ENCODE assay signal across 30 cellular contexts in the genomic region with DNA sequence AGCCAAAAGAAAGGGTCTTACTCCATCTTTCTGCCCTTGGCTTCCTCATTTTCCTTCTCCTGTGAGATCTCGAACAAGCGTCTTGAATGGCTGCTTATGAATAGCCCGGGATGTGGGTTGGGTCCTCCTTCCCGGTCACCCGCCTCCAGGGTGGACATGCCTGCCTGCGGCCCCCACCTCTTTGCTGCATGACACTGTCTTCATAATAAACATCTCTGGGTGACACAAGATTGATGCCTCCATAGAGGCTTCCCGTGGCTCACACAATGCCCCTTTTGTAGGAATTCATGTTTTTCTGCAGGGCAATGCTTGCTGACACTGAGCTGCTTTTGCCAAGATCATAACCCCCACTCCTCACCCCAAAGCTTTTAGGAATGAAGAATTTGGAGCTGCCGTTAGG.
DNase-seq lines count a peak whose midpoint lies in the region; ATAC-seq and TF ChIP-seq lines count a peak whose summit lies in the region.
"Had no signal": no experiment of that assay in that cellular context is flagged by ENCODE, and none has a peak within 500 bp of the region (broad histone marks: within the 10 kb centered on the region; RNA-seq: fewer than 3 reads in every experiment).

No MANE protein-coding gene starts in this region.

- H3K27ac ChIP-seq in CD4-positive, alpha-beta T cell (ENCODE audit: low read depth, low read length): no peak overlapping the region
- H3K27ac ChIP-seq: body of pancreas, colonic mucosa, left ventricle myocardium inferior, PC-9, suprapubic skin had no signal

- no peaks in the 10 kb centered on the region for H3K4me1 Mint-ChIP-seq in natural killer cell treated with Interleukin-12 subunit alpha and Interleukin-12 subunit beta and Interleukin-15 and Interleukin-18, amount 100 ng/mL, for 72 hours (ENCODE audit: low read depth in 2 of 2)
- no peaks in the 10 kb centered on the region for H3K4me1 Mint-ChIP-seq in natural killer cell
- H3K4me1 Mint-ChIP-seq in CD4-positive, alpha-beta T cell (ENCODE audit: low read depth): no peaks in the 10 kb centered on the region
- no peaks in the 10 kb centered on the region for H3K4me1 Mint-ChIP-seq in T-helper 17 cell
- H3K4me1 Mint-ChIP-seq: activated B cell treated with CpG ODN at 0.5 μM for 24 hours; CD4-positive, CD25-positive, alpha-beta regulatory T cell; immature natural killer cell; stimulated activated memory B cell treated with anti-CD40 and anti-IgM and Interleukin-4, amounts not matched to agents 10 μg/mL and 1 μg/mL and 100 μg/mL, for 72 hours had no signal

- no peaks in the 10 kb centered on the region for H3K27me3 ChIP-seq in H7 (ENCODE audit: control insufficient read depth, insufficient read depth, low read length)
- peaks cover 3% of the 10 kb centered on the region for H3K27me3 ChIP-seq in CD4-positive, alpha-beta T cell (ENCODE audit: control insufficient read depth, insufficient read depth, low read length)
- H3K27me3 ChIP-seq: body of pancreas, colonic mucosa, suprapubic skin, uterus had no signal

- H3K9me3 Mint-ChIP-seq in natural killer cell treated with Interleukin-12 subunit alpha and Interleukin-12 subunit beta and Interleukin-15 and Interleukin-18, amount 100 ng/mL, for 72 hours: no peaks in the 10 kb centered on the region
- H3K9me3 Mint-ChIP-seq in natural killer cell: no peaks in the 10 kb centered on the region
- no peaks in the 10 kb centered on the region for H3K9me3 Mint-ChIP-seq in CD4-positive, alpha-beta T cell
- H3K9me3 Mint-ChIP-seq: activated B cell treated with CpG ODN at 0.5 μM for 24 hours; activated T-cell treated with anti-CD3 and anti-CD28 coated beads, Interleukin-2, amount 50 U/mL, for 72 hours; effector memory CD8-positive, alpha-beta T cell; immature natural killer cell; stimulated activated memory B cell treated with anti-CD40 and anti-IgM and Interleukin-4, amounts not matched to agents 10 μg/mL and 1 μg/mL and 100 μg/mL, for 72 hours had no signal

- no peaks in the 10 kb centered on the region for H3K36me3 Mint-ChIP-seq in natural killer cell treated with Interleukin-12 subunit alpha and Interleukin-12 subunit beta and Interleukin-15 and Interleukin-18, amount 100 ng/mL, for 72 hours
- H3K36me3 Mint-ChIP-seq in natural killer cell (no peaks in the 10 kb centered on the region), T-helper 17 cell (ENCODE audit: low read depth) (no peaks in the 10 kb centered on the region)
- no peaks in the 10 kb centered on the region for H3K36me3 Mint-ChIP-seq in CD4-positive, alpha-beta T cell (ENCODE audit: low read depth)
- H3K36me3 Mint-ChIP-seq: CD4-positive, CD25-positive, alpha-beta regulatory T cell; immature natural killer cell; naive thymus-derived CD8-positive, alpha-beta T cell; stimulated activated memory B cell treated with anti-CD40 and anti-IgM and Interleukin-4, amounts not matched to agents 10 μg/mL and 1 μg/mL and 100 μg/mL, for 72 hours had no signal

- DNase-seq in natural killer cell treated with Interleukin-12 subunit alpha and Interleukin-12 subunit beta and Interleukin-15 and Interleukin-18, amount 100 ng/mL, for 72 hours (ENCODE audit: low spot score): peak; percentile 42
- DNase-seq in natural killer cell (no peak), inferior parietal cortex (ENCODE audit: extremely low spot score) (peak; percentile 23), nucleus accumbens (lab: John Stamatoyannopoulos, UW) (peak in 37 of 56 donors; percentile 3 to 56 (median 34)), H7 (no peak), T-helper 17 cell (no peak)
- no peak for DNase-seq in CD4-positive, alpha-beta T cell
- DNase-seq in activated CD4-positive, CD25-positive, alpha-beta regulatory T cell treated with anti-CD3 and anti-CD28 coated beads, Interleukin-2, amount 50 U/mL, for 72 hours: no peak
- DNase-seq: 8988T; activated B cell treated with CpG ODN at 0.5 μM for 24 hours; activated naive CD4-positive, alpha-beta T cell treated with Interleukin-2 at 50 U/mL for 16 hours; activated T-cell treated with anti-CD3 and anti-CD28 coated beads, Interleukin-2, amount 50 U/mL, for 72 hours; body of pancreas; CD4-positive, CD25-positive, alpha-beta regulatory T cell; colonic mucosa; DMS 273 treated with DMSO at 0.1 percent for 48 hours; effector memory CD8-positive, alpha-beta T cell; foreskin fibroblast; immature natural killer cell; IMR-90; left ventricle myocardium inferior; naive thymus-derived CD8-positive, alpha-beta T cell; PC-9; Right ventricle myocardium superior; stimulated activated CD4-positive, alpha-beta T cell treated with anti-CD3 and anti-CD28 coated beads, Interleukin-4, amount 100 ng/mL, for 4 hours; uterus had no signal

- ATAC-seq in natural killer cell treated with Interleukin-12 subunit alpha and Interleukin-12 subunit beta and Interleukin-15 and Interleukin-18, amount 100 ng/mL, for 72 hours: no peak
- no peak for ATAC-seq in natural killer cell
- no peak for ATAC-seq in CD4-positive, alpha-beta T cell (ENCODE audit: poor library complexity)
- no peak for ATAC-seq in T-helper 17 cell
- ATAC-seq: activated T-cell treated with anti-CD3 and anti-CD28 coated beads, Interleukin-2, amount 50 U/mL, for 72 hours; body of pancreas; effector memory CD8-positive, alpha-beta T cell; esophagus mucosa; naive thymus-derived CD8-positive, alpha-beta T cell; stimulated activated memory B cell treated with anti-CD40 and anti-IgM and Interleukin-4, amounts not matched to agents 10 μg/mL and 1 μg/mL and 100 μg/mL, for 72 hours had no signal

- no peak overlapping the region for H3K4me3 ChIP-seq in H7 (ENCODE audit: insufficient read depth, low read depth, low read length)
- H3K4me3 ChIP-seq: body of pancreas, colonic mucosa, left ventricle myocardium inferior, PC-9, suprapubic skin, uterus had no signal

- intact Hi-C loops in natural killer cell (cut with micrococcal nuclease): no loop called here
- intact Hi-C loops in CD4-positive, alpha-beta T cell (cut with DNase I, micrococcal nuclease): no loop called here

- CTCF ChIA-PET in CD4-positive, alpha-beta T cell (lab: Charles Lee): no interaction called here

- POLR2A ChIA-PET in CD4-positive, alpha-beta T cell (lab: Charles Lee): no interaction called here

- no peak overlapping the region for H3K27ac Mint-ChIP-seq in natural killer cell treated with Interleukin-12 subunit alpha and Interleukin-12 subunit beta and Interleukin-15 and Interleukin-18, amount 100 ng/mL, for 72 hours
- H3K27ac Mint-ChIP-seq in natural killer cell: no peak overlapping the region
- no peak overlapping the region for H3K27ac Mint-ChIP-seq in CD4-positive, alpha-beta T cell
- no peak overlapping the region for H3K27ac Mint-ChIP-seq in T-helper 17 cell
- H3K27ac Mint-ChIP-seq: activated B cell treated with CpG ODN at 0.5 μM for 24 hours; activated T-cell treated with anti-CD3 and anti-CD28 coated beads, Interleukin-2, amount 50 U/mL, for 72 hours; CD4-positive, CD25-positive, alpha-beta regulatory T cell; effector memory CD8-positive, alpha-beta T cell; immature natural killer cell; naive thymus-derived CD8-positive, alpha-beta T cell; progenitor cell of endocrine pancreas; stimulated activated memory B cell treated with anti-CD40 and anti-IgM and Interleukin-4, amounts not matched to agents 10 μg/mL and 1 μg/mL and 100 μg/mL, for 72 hours had no signal

- H3K27me3 Mint-ChIP-seq in natural killer cell treated with Interleukin-12 subunit alpha and Interleukin-12 subunit beta and Interleukin-15 and Interleukin-18, amount 100 ng/mL, for 72 hours: peaks cover 3 to 15% of the 10 kb centered on the region in 2 donors
- H3K27me3 Mint-ChIP-seq in natural killer cell (ENCODE audit: low read depth in 2 of 2): peaks cover 3 to 5% of the 10 kb centered on the region in 2 donors
- peaks cover 19% of the 10 kb centered on the region for H3K27me3 Mint-ChIP-seq in CD4-positive, alpha-beta T cell
- peaks cover 17% of the 10 kb centered on the region for H3K27me3 Mint-ChIP-seq in T-helper 17 cell
- H3K27me3 Mint-ChIP-seq: CD4-positive, CD25-positive, alpha-beta regulatory T cell had no signal

- no peaks in the 10 kb centered on the region for H3K9me3 ChIP-seq in CD4-positive, alpha-beta T cell (ENCODE audit: control insufficient read depth, low read length)
- H3K9me3 ChIP-seq in T-helper 17 cell (ENCODE audit: control insufficient read depth, low read length, poor library complexity, severe bottlenecking): no peaks in the 10 kb centered on the region
- H3K9me3 ChIP-seq: body of pancreas, colonic mucosa, left ventricle myocardium inferior, suprapubic skin, uterus had no signal

- H3K36me3 ChIP-seq in H7 (replicated peaks; ENCODE audit: control insufficient read depth, insufficient read depth, low read length): no peaks in the 10 kb centered on the region
- H3K36me3 ChIP-seq: colonic mucosa, left ventricle myocardium inferior, suprapubic skin, uterus had no signal

- H3K4me3 Mint-ChIP-seq in natural killer cell treated with Interleukin-12 subunit alpha and Interleukin-12 subunit beta and Interleukin-15 and Interleukin-18, amount 100 ng/mL, for 72 hours: no peak overlapping the region
- H3K4me3 Mint-ChIP-seq in natural killer cell: no peak overlapping the region
- H3K4me3 Mint-ChIP-seq in CD4-positive, alpha-beta T cell: no peak overlapping the region
- no peak overlapping the region for H3K4me3 Mint-ChIP-seq in T-helper 17 cell
- H3K4me3 Mint-ChIP-seq: activated B cell treated with CpG ODN at 0.5 μM for 24 hours; activated T-cell treated with anti-CD3 and anti-CD28 coated beads, Interleukin-2, amount 50 U/mL, for 72 hours; CD4-positive, CD25-positive, alpha-beta regulatory T cell; effector memory CD8-positive, alpha-beta T cell; immature natural killer cell; naive thymus-derived CD8-positive, alpha-beta T cell; stimulated activated memory B cell treated with anti-CD40 and anti-IgM and Interleukin-4, amounts not matched to agents 10 μg/mL and 1 μg/mL and 100 μg/mL, for 72 hours had no signal

- no peak for TF ChIP-seq CTCF in natural killer cell (IDR thresholded peaks at IDR 0.05)
- no peak for TF ChIP-seq CTCF in CD4-positive, alpha-beta T cell (IDR thresholded peaks at IDR 0.05)

Comparison
In these comparisons a context has a peak if more than half of its experiments do, and no peak if none do; other contexts are left out.
1. DNase-seq: peak in natural killer cell treated with Interleukin-12 subunit alpha and Interleukin-12 subunit beta and Interleukin-15 and Interleukin-18, amount 100 ng/mL, for 72 hours (single experiment), inferior parietal cortex (single experiment) and nucleus accumbens (37 of 56); none in natural killer cell (single experiment), H7 (single experiment), CD4-positive, alpha-beta T cell (0 of 10), activated CD4-positive, CD25-positive, alpha-beta regulatory T cell treated with anti-CD3 and anti-CD28 coated beads, Interleukin-2, amount 50 U/mL, for 72 hours (single experiment) and T-helper 17 cell (0 of 3).